ENCODE assay signal across 24 cellular contexts in genomic region chr7:8765374-8765773, GRCh38.
"Had no signal": no experiment of that assay in that cellular context is flagged by ENCODE, and none has a peak within 500 bp of the region (broad histone marks: within the 10 kb centered on the region; RNA-seq: fewer than 3 reads in every experiment).

No MANE protein-coding gene starts in this region.

- H3K27ac ChIP-seq: left ventricle myocardium inferior, ovary, right atrium auricular region, right lobe of liver, stomach, testis, thyroid gland, transverse colon, upper lobe of left lung had no signal

- H3K36me3 ChIP-seq: left ventricle myocardium inferior, ovary, right atrium auricular region, right lobe of liver, stomach, thyroid gland, transverse colon, upper lobe of left lung had no signal

- DNase-seq: hypothalamus; immature natural killer cell; islet precursor cell; left ventricle myocardium inferior; mesendoderm; naive B cell; natural killer cell; nephron progenitor cell; ovary; right lobe of liver; stimulated activated CD4-positive, alpha-beta T cell treated with anti-CD3 and anti-CD28 coated beads, Interleukin-12 subunit alpha, Interleukin-12 subunit beta, amount 100 ng/mL, for 4 hours; stimulated activated CD4-positive, alpha-beta T cell treated with anti-CD3 and anti-CD28 coated beads, Interleukin-15, amount 100 ng/mL, for 24 hours; stimulated activated CD4-positive, alpha-beta T cell treated with anti-CD3 and anti-CD28 coated beads, Interleukin-2, amount 100 ng/mL, for 24 hours; stimulated activated CD4-positive, alpha-beta T cell treated with anti-CD3 and anti-CD28 coated beads, Interleukin-4, amount 100 ng/mL, for 1 hour; stimulated activated naive B cell treated with anti-CD40 and anti-IgM and Interleukin-4, amounts not matched to agents 10 μg/mL and 1 μg/mL and 100 μg/mL, for 72 hours; stimulated activated naive CD8-positive, alpha-beta T cell treated with anti-CD3 and anti-CD28 coated beads, Interleukin-15, Interleukin-2, amounts not matched to agents 100 U/mL and 50 U/mL, for 24 hours; stomach; testis; thyroid gland; transverse colon; upper lobe of left lung had no signal

- ATAC-seq: natural killer cell; stimulated activated naive B cell treated with anti-CD40 and anti-IgM and Interleukin-4, amounts not matched to agents 10 μg/mL and 1 μg/mL and 100 μg/mL, for 72 hours; stimulated activated naive CD8-positive, alpha-beta T cell treated with anti-CD3 and anti-CD28 coated beads, Interleukin-15, Interleukin-2, amounts not matched to agents 100 U/mL and 50 U/mL, for 24 hours had no signal

- H3K9me3 ChIP-seq: left ventricle myocardium inferior, ovary, right atrium auricular region, right lobe of liver, stomach, testis, thyroid gland, transverse colon, upper lobe of left lung had no signal

- H3K27me3 ChIP-seq: ovary, right atrium auricular region, right lobe of liver, stomach, testis, thyroid gland, transverse colon, upper lobe of left lung had no signal

- H3K4me1 ChIP-seq: left ventricle myocardium inferior, right atrium auricular region, right lobe of liver, stomach, testis, thyroid gland, transverse colon, upper lobe of left lung had no signal

- FAIRE-seq: urothelium cell line had no signal

- H3K4me3 ChIP-seq: left ventricle myocardium inferior, lung, ovary, right atrium auricular region, right lobe of liver, stomach, testis, thyroid gland, transverse colon, upper lobe of left lung had no signal
